In genomic region chr1:89908993-89909436, GRCh38 we compare ENCODE assay signal across 8 cellular contexts.
DNase-seq lines count a peak whose midpoint lies in the region; ATAC-seq, FAIRE-seq and TF ChIP-seq lines count a peak whose summit lies in the region.

No MANE protein-coding gene starts in this region.

- dilution Hi-C loops in endothelial cell of umbilical vein (cut with MboI; ENCODE audit: extremely low pct_ligation_motif_present, low sequenced_read_pairs) = no loop called here

- intact Hi-C loops in OCI-LY7 (cut with micrococcal nuclease; ENCODE audit: unreplicated experiment) (no loop called here), endothelial cell of umbilical vein (cut with micrococcal nuclease) (loop anchor here (1.0 to 5.0 kb wide), 4 partner anchors 37 to 362 kb away; no protein-coding TSS in a partner anchor), Caco-2 (cut with micrococcal nuclease; ENCODE audit: unreplicated experiment) (loop anchor here (10.0 kb wide), 1 partner anchor 104 kb away; no protein-coding TSS in a partner anchor), esophagus squamous epithelium (cut with DNase I) (no loop called here)

- in situ Hi-C loops in GM13976 (cut with MboI; ENCODE audit: low sequenced_read_pairs, unreplicated experiment) = no loop called here

- CTCF ChIA-PET in OCI-LY7 (lab: Charles Lee; ENCODE audit: unreplicated experiment) = no interaction called here
- CTCF ChIA-PET in endothelial cell of umbilical vein (lab: Charles Lee) = interaction anchor here (0.8 to 1.5 kb wide), 4 partner anchors 12 to 924 kb away, joined by 3 to 4 read pairs (median 3); no protein-coding TSS in a partner anchor
- CTCF ChIA-PET in Caco-2 (lab: Charles Lee) = no interaction called here

- WGBS in esophagus squamous epithelium, 2 donors = 20 to 59% methylated on average over 3 of the region's 3 CpGs

- H3K79me2 ChIP-seq in OCI-LY7 (ENCODE audit: insufficient read depth, low read depth, low read length) (peaks cover 7% of the 10 kb centered on the region; the same call in 1 of the 2 replicates), endothelial cell of umbilical vein (ENCODE audit: control insufficient read depth, insufficient read depth, low read length) (no peaks in the 10 kb centered on the region)

- POLR2A ChIA-PET in OCI-LY7 (lab: Charles Lee) = interaction anchor here (0.7 kb wide), 1 partner anchor 86 kb away, joined by 4 read pairs; no protein-coding TSS in a partner anchor
- POLR2A ChIA-PET in endothelial cell of umbilical vein (lab: Charles Lee) = interaction anchor here (1.3 kb wide), 1 partner anchor 11 kb away, joined by 3 read pairs; no protein-coding TSS in a partner anchor
- POLR2A ChIA-PET in Caco-2 (lab: Charles Lee) = no interaction called here

- peak overlapping the region; percentile 36 for H3K9ac ChIP-seq in endothelial cell of umbilical vein (replicated peaks; ENCODE audit: extremely low read depth, insufficient read depth, low read length)

- peaks cover 17% of the 10 kb centered on the region for H3K4me1 Mint-ChIP-seq in Caco-2 (ENCODE audit: low read depth, unreplicated experiment)

- peak; percentile 26 for DNase-seq in GM13976 (ENCODE audit: low spot score)
- DNase-seq in OCI-LY7 (ENCODE audit: low spot score) = no peak
- no peak for DNase-seq in endothelial cell of umbilical vein (ENCODE audit: low read depth, low spot score)
- DNase-seq in renal cortical epithelial cell (ENCODE audit: low read depth) = peak; percentile 67
- DNase-seq in Caco-2 = no peak
- DNase-seq in activated CD4-positive, CD25-positive, alpha-beta regulatory T cell (lab: John Stamatoyannopoulos, UW) = no peak
- no peak for DNase-seq in esophagus squamous epithelium (lab: John Stamatoyannopoulos, UW)

- no peak for ATAC-seq in GM19397 (IDR thresholded peaks at IDR 0.05; ENCODE audit: unreplicated experiment)

- TF ChIP-seq CTCF in GM13976 (IDR thresholded peaks at IDR 0.05; ENCODE audit: borderline replicate concordance, control extremely low read depth, extremely low read depth, insufficient read depth, missing control alignments) = no peak
- no peak for TF ChIP-seq CTCF in OCI-LY7 (conservative IDR thresholded peaks at IDR 0.05; ENCODE audit: low read length)
- no peak for TF ChIP-seq CTCF in endothelial cell of umbilical vein (IDR thresholded peaks at IDR 0.05; ENCODE audit: extremely low read depth in 1 of 2, insufficient read depth in 1 of 2, low read depth in 1 of 2, low read length in 2 of 2)
- no peak for TF ChIP-seq CTCF in Caco-2 (IDR thresholded peaks at IDR 0.05; ENCODE audit: insufficient read depth in 1 of 2, low read depth in 1 of 2, low read length in 1 of 2, severe bottlenecking in 1 of 2, unreplicated experiment in 1 of 2)
- TF ChIP-seq CTCF in esophagus squamous epithelium (IDR thresholded peaks at IDR 0.05) = no peak

- no peak for FAIRE-seq in endothelial cell of umbilical vein (lab: Jason Lieb, UNC)

- H3K4me3 Mint-ChIP-seq in Caco-2 (ENCODE audit: unreplicated experiment) = no peak overlapping the region

- H3K9me2 ChIP-seq in OCI-LY7 (ENCODE audit: insufficient read depth, low read length) = no peaks in the 10 kb centered on the region

- H2AFZ ChIP-seq in OCI-LY7 (ENCODE audit: low read length) (no peak overlapping the region), endothelial cell of umbilical vein (ENCODE audit: low read depth, low read length) (peak overlapping the region; percentile 14)

- H3K4me3 ChIP-seq in OCI-LY7 (ENCODE audit: low read depth, low read length, poor library complexity, severe bottlenecking) (no peak overlapping the region), endothelial cell of umbilical vein (replicated peaks in 1 of 3; ENCODE audit: insufficient read depth in 1 of 3, low read depth in 1 of 3, low read length in 3 of 3) (no peak overlapping the region), Caco-2 (ENCODE audit: low read depth, low read length) (no peak overlapping the region), esophagus squamous epithelium (no peak overlapping the region)

- BruUV-seq in OCI-LY7 (replicated peaks; lab: Mats Ljungman, UMichigan) (no TSS peak), endothelial cell of umbilical vein (replicated peaks; lab: Mats Ljungman, UMichigan) (no TSS peak), Caco-2 (replicated peaks; lab: Mats Ljungman, UMichigan) (no TSS peak)

- no peak overlapping the region for H3K27ac ChIP-seq in OCI-LY7 (ENCODE audit: low read depth, low read length, poor library complexity, severe bottlenecking)
- peak overlapping the region; percentile 84 for H3K27ac ChIP-seq in endothelial cell of umbilical vein (ENCODE audit: insufficient read depth, low read depth, low read length)
- H3K27ac ChIP-seq in esophagus squamous epithelium = peak overlapping the region in 1 of 4 donors; percentile 7

- peaks cover 12% of the 10 kb centered on the region for H3K36me3 Mint-ChIP-seq in Caco-2 (ENCODE audit: insufficient read depth, unreplicated experiment)

- no peaks in the 10 kb centered on the region for H3K9me3 Mint-ChIP-seq in Caco-2 (ENCODE audit: unreplicated experiment)

- TF ChIP-seq POLR2A in endothelial cell of umbilical vein (IDR thresholded peaks at IDR 0.05; ENCODE audit: low read depth, low read length) (no peak), esophagus squamous epithelium (IDR thresholded peaks at IDR 0.05) (no peak)

- H3K36me3 ChIP-seq in OCI-LY7 (ENCODE audit: insufficient read depth, low read length) = peaks cover 6% of the 10 kb centered on the region; the same call in 1 of the 2 replicates
- no peaks in the 10 kb centered on the region for H3K36me3 ChIP-seq in endothelial cell of umbilical vein (ENCODE audit: control insufficient read depth in 2 of 2, extremely low read depth in 1 of 2, insufficient read depth in 2 of 2, low read length in 2 of 2)
- H3K36me3 ChIP-seq in Caco-2 (ENCODE audit: control insufficient read depth, insufficient read depth, low read length) = no peaks in the 10 kb centered on the region
- no peaks in the 10 kb centered on the region for H3K36me3 ChIP-seq in esophagus squamous epithelium

- peaks cover 6% of the 10 kb centered on the region; the same call in 1 of the 2 replicates for H4K20me1 ChIP-seq in OCI-LY7 (ENCODE audit: insufficient read depth, low read length)
- no peaks in the 10 kb centered on the region for H4K20me1 ChIP-seq in endothelial cell of umbilical vein (replicated peaks; ENCODE audit: control insufficient read depth, extremely low read depth, insufficient read depth, low read length)

- H3K27me3 Mint-ChIP-seq in Caco-2 (ENCODE audit: insufficient read depth, unreplicated experiment) = no peaks in the 10 kb centered on the region

- H3K4me1 ChIP-seq in OCI-LY7 (ENCODE audit: insufficient read depth, low read length, poor library complexity, severe bottlenecking) (peaks cover 43% of the 10 kb centered on the region), endothelial cell of umbilical vein (ENCODE audit: control insufficient read depth, extremely low read depth, insufficient read depth, low read length) (peaks cover 65% of the 10 kb centered on the region), Caco-2 (peaks cover 53% of the 10 kb centered on the region), esophagus squamous epithelium (peaks cover 0 to 22% (median 13%) of the 10 kb centered on the region in 3 donors)

- no peaks in the 10 kb centered on the region for H3K27me3 ChIP-seq in endothelial cell of umbilical vein (ENCODE audit: control insufficient read depth in 2 of 2, insufficient read depth in 2 of 2, low read length in 2 of 2)
- H3K27me3 ChIP-seq in Caco-2 (replicated peaks; ENCODE audit: control insufficient read depth, insufficient read depth, low read length) = no peaks in the 10 kb centered on the region
- no peaks in the 10 kb centered on the region for H3K27me3 ChIP-seq in esophagus squamous epithelium

- H3K9me1 ChIP-seq in endothelial cell of umbilical vein (replicated peaks; ENCODE audit: control insufficient read depth, extremely low read depth, insufficient read depth, low read length) = no peaks in the 10 kb centered on the region

- H3K9me3 ChIP-seq in OCI-LY7 (ENCODE audit: low read length) (no peaks in the 10 kb centered on the region), endothelial cell of umbilical vein (replicated peaks; ENCODE audit: control insufficient read depth, insufficient read depth, low read length) (no peaks in the 10 kb centered on the region), Caco-2 (no peaks in the 10 kb centered on the region), esophagus squamous epithelium (no peaks in the 10 kb centered on the region)

- H3K27ac Mint-ChIP-seq in Caco-2 (ENCODE audit: unreplicated experiment) = no peak overlapping the region

- H3K4me2 ChIP-seq in OCI-LY7 (ENCODE audit: low read length) (peak overlapping the region; percentile 32), endothelial cell of umbilical vein (ENCODE audit: insufficient read depth, low read length) (peak overlapping the region; percentile 70)

TF ChIP-seq in endothelial cell of umbilical vein, 7 proteins besides CTCF, POLR2A, EP300 and RAD21:
- TF ChIP-seq JUN (IDR thresholded peaks at IDR 0.05; ENCODE audit: borderline replicate concordance, insufficient read depth, insufficient read length, low read depth) = no peak
- peak; percentile 35 for TF ChIP-seq POLR2AphosphoS5 (IDR thresholded peaks at IDR 0.05; ENCODE audit: insufficient read depth, low read depth, low read length)
- no peak for TF ChIP-seq GATA2 (IDR thresholded peaks at IDR 0.05; ENCODE audit: insufficient read depth, insufficient read length, low read depth, low read length)
- no peak for TF ChIP-seq MAX (IDR thresholded peaks at IDR 0.05; ENCODE audit: insufficient read depth, insufficient read length)

Comparison
In these comparisons a context has a peak if more than half of its experiments do, and no peak if none do; other contexts are left out.
1. DNase-seq: peak in GM13976 (single experiment) and renal cortical epithelial cell (single experiment); none in OCI-LY7 (single experiment), endothelial cell of umbilical vein (single experiment), Caco-2 (0 of 2), activated CD4-positive, CD25-positive, alpha-beta regulatory T cell (0 of 4) and esophagus squamous epithelium (single experiment).
2. intact Hi-C loops: an anchor here in endothelial cell of umbilical vein (1.0 to 5.0 kb wide) and Caco-2 (10.0 kb wide); none called in OCI-LY7 and esophagus squamous epithelium.